In genomic region chr2:70995227-70995729, GRCh38 we compare ENCODE assay signal across 8 cellular contexts. TPM values are rescaled to one million over a fixed set of nuclear protein-coding genes. Genes with fewer than 3 reads are reported as not detected.
DNase-seq lines count a peak whose midpoint lies in the region; ATAC-seq and TF ChIP-seq lines count a peak whose summit lies in the region.

No MANE protein-coding gene starts in this region.

- peak; percentile 33 for ATAC-seq in GM19328 (IDR thresholded peaks at IDR 0.05; ENCODE audit: unreplicated experiment)
- peak; percentile 30 for ATAC-seq in HG03520 (IDR thresholded peaks at IDR 0.05; ENCODE audit: unreplicated experiment)

- TF ChIP-seq POLR2A in Peyer's patch (IDR thresholded peaks at IDR 0.05): no peak

- peak; percentile 40 for DNase-seq in Caki2 (ENCODE audit: low read depth)
- peak in 2 of 3 donors; percentile 73 to 77 for DNase-seq in Peyer's patch
- peak; percentile 44 for DNase-seq in activated naive CD8-positive, alpha-beta T cell treated with anti-CD3 and anti-CD28 coated beads for 36 hours
- DNase-seq in left ventricle myocardium inferior: no peak
- no peak for DNase-seq in OCI-M2 (lab: John Stamatoyannopoulos, UW; ENCODE audit: unreplicated experiment)

- H3K27ac ChIP-seq in Peyer's patch (peak overlapping the region; percentile 83 to 89 (median 84)), left ventricle myocardium inferior (replicated peaks) (peak overlapping the region; percentile 91), rectal smooth muscle tissue (ENCODE audit: low read depth, low read length) (no peak overlapping the region)

- H3K9me3 ChIP-seq in Peyer's patch: no peaks in the 10 kb centered on the region
- no peaks in the 10 kb centered on the region for H3K9me3 ChIP-seq in left ventricle myocardium inferior (replicated peaks)

- peaks cover 0 to 19% (median 0%) of the 10 kb centered on the region in 3 donors for H3K36me3 ChIP-seq in Peyer's patch
- peaks cover 16% of the 10 kb centered on the region for H3K36me3 ChIP-seq in left ventricle myocardium inferior
- H3K36me3 ChIP-seq in rectal smooth muscle tissue (ENCODE audit: control insufficient read depth, insufficient read depth, low read length): peaks cover 9% of the 10 kb centered on the region

- H3K36me3 Mint-ChIP-seq in activated naive CD8-positive, alpha-beta T cell treated with anti-CD3 and anti-CD28 coated beads for 36 hours: peaks cover 14% of the 10 kb centered on the region

- H3K27me3 Mint-ChIP-seq in activated naive CD8-positive, alpha-beta T cell treated with anti-CD3 and anti-CD28 coated beads for 36 hours: no peaks in the 10 kb centered on the region

- H3K4me1 Mint-ChIP-seq in activated naive CD8-positive, alpha-beta T cell treated with anti-CD3 and anti-CD28 coated beads for 36 hours: peaks cover 23% of the 10 kb centered on the region

- H3K9me3 Mint-ChIP-seq in activated naive CD8-positive, alpha-beta T cell treated with anti-CD3 and anti-CD28 coated beads for 36 hours: no peaks in the 10 kb centered on the region

- intact Hi-C loops in left ventricle myocardium inferior (cut with micrococcal nuclease): no loop called here

- H3K4me3 Mint-ChIP-seq in activated naive CD8-positive, alpha-beta T cell treated with anti-CD3 and anti-CD28 coated beads for 36 hours: peak overlapping the region; percentile 81

- H3K4me3 ChIP-seq in Peyer's patch (peak overlapping the region; percentile 92 to 100 (median 96)), left ventricle myocardium inferior (peak overlapping the region; percentile 100), rectal smooth muscle tissue (ENCODE audit: low read length) (peak overlapping the region; percentile 82)

- H3K4me1 ChIP-seq in Peyer's patch: peaks cover 0 to 20% (median 8%) of the 10 kb centered on the region in 4 donors
- peaks cover 38% of the 10 kb centered on the region for H3K4me1 ChIP-seq in left ventricle myocardium inferior
- H3K4me1 ChIP-seq in rectal smooth muscle tissue (ENCODE audit: control insufficient read depth, insufficient read depth, low read length): peaks cover 13% of the 10 kb centered on the region

- H3K9ac ChIP-seq in rectal smooth muscle tissue (ENCODE audit: low read length): peak overlapping the region; percentile 72

- H3K27me3 ChIP-seq in Peyer's patch (no peaks in the 10 kb centered on the region), left ventricle myocardium inferior (ENCODE audit: low read depth) (no peaks in the 10 kb centered on the region), rectal smooth muscle tissue (ENCODE audit: control insufficient read depth, insufficient read depth, low read length) (no peaks in the 10 kb centered on the region)

- TF ChIP-seq CTCF in Peyer's patch (IDR thresholded peaks at IDR 0.05) (peak; percentile 34 to 53 (median 46)), left ventricle myocardium inferior (IDR thresholded peaks at IDR 0.05; ENCODE audit: borderline replicate concordance) (peak; percentile 17)

- in situ Hi-C loops in Caki2 (cut with HindIII; ENCODE audit: low pct_unique_long_range_greater_than_20kb, low sequenced_read_pairs): no loop called here

- H3K27ac Mint-ChIP-seq in activated naive CD8-positive, alpha-beta T cell treated with anti-CD3 and anti-CD28 coated beads for 36 hours: peak overlapping the region; percentile 51

RNA-seq across cellular contexts. Expression of gene TEX261, which starts 0.6 kb away (rescaled TPM):
- 33.2 and 57.8 TPM in 2 replicates for total RNA-seq in Caki2 (2014; rRNA removed; shearing (Covaris generic); ENCODE audit: low replicate concordance)
- total RNA-seq in Peyer's patch (10 to 100 TPM; 13.2 to 35.1 (median 30.3) TPM), left ventricle myocardium inferior (50.7 TPM)
- 10 to 100 TPM; 81.6 to 87.2 TPM for total RNA-seq in activated naive CD8-positive, alpha-beta T cell treated with anti-CD3 and anti-CD28 coated beads for 36 hours

RNA-seq across cellular contexts. Expression of gene ANKRD53, which starts 16.8 kb away (rescaled TPM):
- total RNA-seq in Caki2 (2014; rRNA removed; shearing (Covaris generic); ENCODE audit: low replicate concordance): not detected in 2 replicates
- total RNA-seq in Peyer's patch (1 to 10 TPM in 1 of 4 donors, not detected in 3; 3.5 TPM), left ventricle myocardium inferior (0.33 TPM)
- total RNA-seq in activated naive CD8-positive, alpha-beta T cell treated with anti-CD3 and anti-CD28 coated beads for 36 hours: under 1 TPM; 0.21 to 0.38 TPM

RNA-seq across cellular contexts. Expression of gene ATP6V1B1, which starts 59.6 kb away (rescaled TPM):
- not detected in 2 replicates for total RNA-seq in Caki2 (2014; rRNA removed; shearing (Covaris generic); ENCODE audit: low replicate concordance)
- total RNA-seq in Peyer's patch (1 to 10 TPM in 2 of 4 donors, not detected in 2; 1.3 to 5.8 TPM), left ventricle myocardium inferior (not detected)
- total RNA-seq in activated naive CD8-positive, alpha-beta T cell treated with anti-CD3 and anti-CD28 coated beads for 36 hours: not detected

Comparison
In these comparisons a context has a peak if more than half of its experiments do, and no peak if none do; other contexts are left out.
1. DNase-seq: peak in Caki2 (single experiment), Peyer's patch (2 of 3) and activated naive CD8-positive, alpha-beta T cell treated with anti-CD3 and anti-CD28 coated beads for 36 hours (single experiment); none in left ventricle myocardium inferior (single experiment) and OCI-M2 (single experiment).
2. Peak in every context shown above with its lines, with median percentiles within 50 percentile points of each other: H3K4me3 ChIP-seq.